18 cellular contexts compared by ENCODE assay signal in genomic region chr18:43692291-43692690, GRCh38.
DNase-seq lines count a peak whose midpoint lies in the region; ATAC-seq and TF ChIP-seq lines count a peak whose summit lies in the region.
"Had no signal": no experiment of that assay in that cellular context is flagged by ENCODE, and none has a peak within 500 bp of the region (broad histone marks: within the 10 kb centered on the region; RNA-seq: fewer than 3 reads in every experiment).

No MANE protein-coding gene starts in this region.

- peaks cover 7% of the 10 kb centered on the region for H3K9me3 Mint-ChIP-seq in osteocyte (ENCODE audit: unreplicated experiment)

- H3K4me1 Mint-ChIP-seq in osteocyte (ENCODE audit: unreplicated experiment): peaks cover 22% of the 10 kb centered on the region
- H3K4me1 Mint-ChIP-seq: CD14-positive monocyte, H9 had no signal

- H3K4me3 ChIP-seq in fibroblast of mammary gland (ENCODE audit: control insufficient read depth, low read depth, low read length): no peak overlapping the region
- H3K4me3 ChIP-seq: ascending aorta, GM12878, skin epidermis had no signal

- TF ChIP-seq CTCF in fibroblast of mammary gland (conservative IDR thresholded peaks at IDR 0.05; ENCODE audit: control insufficient read depth, insufficient read depth, low read depth, low read length): no peak
- TF ChIP-seq CTCF in osteocyte (IDR thresholded peaks at IDR 0.05): no peak
- TF ChIP-seq CTCF in GM13977 (IDR thresholded peaks at IDR 0.05; ENCODE audit: extremely low read depth, insufficient read depth, missing control alignments): no peak

- no peaks in the 10 kb centered on the region for H3K36me3 Mint-ChIP-seq in osteocyte (ENCODE audit: unreplicated experiment)
- H3K36me3 Mint-ChIP-seq: CD14-positive monocyte had no signal

- no peak overlapping the region for H3K4me3 Mint-ChIP-seq in osteocyte (ENCODE audit: unreplicated experiment)
- H3K4me3 Mint-ChIP-seq: CD14-positive monocyte, H9 had no signal

- H3K27me3 Mint-ChIP-seq in osteocyte (ENCODE audit: unreplicated experiment): no peaks in the 10 kb centered on the region

- H3K27ac Mint-ChIP-seq in osteocyte (ENCODE audit: unreplicated experiment): peak overlapping the region; percentile 32
- H3K27ac Mint-ChIP-seq: CD14-positive monocyte, H9 had no signal

- no peak for ATAC-seq in HG02840 (IDR thresholded peaks at IDR 0.05; ENCODE audit: low FRiP score, unreplicated experiment)
- ATAC-seq: GM12878 had no signal

- in situ Hi-C loops in GM13977 (cut with MboI; ENCODE audit: low pct_unique_long_range_greater_than_20kb, low sequenced_read_pairs, unreplicated experiment): no loop called here

- DNase-seq in GM04503 (ENCODE audit: low read depth) (peak; percentile 22), RPMI7951 (ENCODE audit: low read depth) (peak; percentile 15), fibroblast of mammary gland (ENCODE audit: low read depth) (peak; percentile 61), osteocyte (ENCODE audit: extremely low spot score, unreplicated experiment) (no peak), COR-L47 (lab: John Stamatoyannopoulos, UW) (no peak), GM13977 (ENCODE audit: low spot score) (no peak)
- no peak for DNase-seq in activated CD4-positive, alpha-beta T cell treated with anti-CD3 and anti-CD28 coated beads for 48 hours
- DNase-seq: H9; KG1; NCI-H1436 treated with DMSO at 0.1 percent for 48 hours; NCI-H446 treated with DMSO at 0.1 percent for 48 hours; occipital lobe; stimulated activated naive CD4-positive, alpha-beta T cell had no signal

Comparison
In these comparisons a context has a peak if more than half of its experiments do, and no peak if none do; other contexts are left out.
1. DNase-seq: peak in GM04503 (single experiment), RPMI7951 (single experiment) and fibroblast of mammary gland (single experiment); none in osteocyte (single experiment), COR-L47 (single experiment), activated CD4-positive, alpha-beta T cell treated with anti-CD3 and anti-CD28 coated beads for 48 hours (single experiment) and GM13977 (single experiment).